ENCODE assay signal across 8 cellular contexts in genomic region chr5:89313804-89314588, GRCh38.
A peak's percentile ranks its signal among the peaks of the same experiment; 100 is the strongest.
DNase-seq lines count a peak whose midpoint lies in the region; ATAC-seq, FAIRE-seq and TF ChIP-seq lines count a peak whose summit lies in the region.

No MANE protein-coding gene starts in this region.

- no peak for TF ChIP-seq POLR2A in HepG2 (IDR thresholded peaks at IDR 0.05; ENCODE audit: insufficient read depth in 1 of 2, low read depth in 2 of 2, low read length in 2 of 2)

- FAIRE-seq in HepG2 (lab: Jason Lieb, UNC), result no peak

- no peaks in the 10 kb centered on the region for H3K36me3 ChIP-seq in BLaER1 treated with 17β-estradiol and CSF1 and Interleukin-3, amounts not matched to agents 10 nM and 100 nM
- H3K36me3 ChIP-seq in Panc1 (ENCODE audit: control insufficient read depth, insufficient read depth, low read length) (no peaks in the 10 kb centered on the region), stomach smooth muscle (ENCODE audit: control insufficient read depth in 2 of 2, insufficient read depth in 2 of 2, low read length in 2 of 2) (no peaks in the 10 kb centered on the region), HepG2 (replicated peaks in 1 of 2; ENCODE audit: control insufficient read depth in 1 of 2, insufficient read depth in 2 of 2, low read length in 2 of 2) (no peaks in the 10 kb centered on the region)

- POLR2A ChIA-PET in Panc1 (lab: Charles Lee), result no interaction called here
- POLR2A ChIA-PET in HepG2 (lab: Yijun Ruan, JAX), result no interaction called here

- BruUV-seq in Panc1 (replicated peaks; lab: Mats Ljungman, UMichigan), result no TSS peak
- BruUV-seq in HepG2 (replicated peaks; lab: Mats Ljungman, UMichigan), result no TSS peak

- ATAC-seq in GM18873 (IDR thresholded peaks at IDR 0.05; ENCODE audit: low FRiP score, unreplicated experiment) (peak; percentile 98), HG03064 (IDR thresholded peaks at IDR 0.05; ENCODE audit: low read depth, unreplicated experiment) (peak; percentile 93), Panc1 (peak; percentile 90), HepG2 (no peak)

- TF ChIP-seq CTCF in Panc1 (IDR thresholded peaks at IDR 0.05) (no peak), HepG2 (CRISPR knock-in tag; IDR thresholded peaks at IDR 0.05) (no peak)

- DNase-seq in Panc1 (ENCODE audit: low read depth, low spot score) (no peak), fibroblast of peridontal ligament (ENCODE audit: extremely low read depth) (peak; percentile 86), SW480 (ENCODE audit: low spot score) (no peak), HepG2 (ENCODE audit: low spot score) (no peak)

- no peaks in the 10 kb centered on the region for H4K20me1 ChIP-seq in BLaER1 treated with 17β-estradiol and CSF1 and Interleukin-3, amounts not matched to agents 10 nM and 100 nM
- no peaks in the 10 kb centered on the region for H4K20me1 ChIP-seq in HepG2 (ENCODE audit: insufficient read depth, low read length)

- H3K79me2 ChIP-seq in HepG2 (ENCODE audit: insufficient read depth, low read length), result no peaks in the 10 kb centered on the region

- intact Hi-C loops in Panc1 (cut with micrococcal nuclease; ENCODE audit: unreplicated experiment) (no loop called here), HepG2 (cut with micrococcal nuclease; ENCODE audit: unreplicated experiment) (loop anchor here (5.0 kb wide), 1 partner anchor 587 kb away; no protein-coding TSS in a partner anchor)

- H3K4me3 ChIP-seq in BLaER1 treated with 17β-estradiol and CSF1 and Interleukin-3, amounts not matched to agents 10 nM and 100 nM, result no peak overlapping the region
- H3K4me3 ChIP-seq in Panc1 (ENCODE audit: low read depth in 2 of 2, low read length in 2 of 2) (no peak overlapping the region), stomach smooth muscle (ENCODE audit: low read length in 2 of 2) (peak overlapping the region in 1 of 2 donors; percentile 23), HepG2 (replicated peaks in 1 of 3; ENCODE audit: insufficient read depth in 1 of 3, low read depth in 2 of 3, low read length in 3 of 3) (no peak overlapping the region)

- H3K9me3 ChIP-seq in BLaER1 treated with 17β-estradiol and CSF1 and Interleukin-3, amounts not matched to agents 10 nM and 100 nM (replicated peaks in 1 of 11), result peaks cover 0 to 15% (median 0%) of the 10 kb centered on the region in 11 experiments; a peak in 6 of 22 replicates
- H3K9me3 ChIP-seq in Panc1 (ENCODE audit: control insufficient read depth, insufficient read depth, low read depth, low read length) (no peaks in the 10 kb centered on the region), stomach smooth muscle (ENCODE audit: control insufficient read depth in 2 of 2, low read length in 2 of 2) (no peaks in the 10 kb centered on the region), HepG2 (ENCODE audit: low read length) (no peaks in the 10 kb centered on the region)

- in situ Hi-C loops in Panc1 (cut with HindIII; ENCODE audit: low pct_unique_long_range_greater_than_20kb, low sequenced_read_pairs) (no loop called here), HepG2 (cut with HindIII; ENCODE audit: extremely low pct_ligation_motif_present, low pct_unique_long_range_greater_than_20kb) (no loop called here)

- H3K9ac ChIP-seq in BLaER1 treated with 17β-estradiol and CSF1 and Interleukin-3, amounts not matched to agents 10 nM and 100 nM, result no peak overlapping the region
- peak overlapping the region in 1 of 2 donors; percentile 60 for H3K9ac ChIP-seq in stomach smooth muscle (ENCODE audit: low read length in 2 of 2)
- H3K9ac ChIP-seq in HepG2 (ENCODE audit: insufficient read depth, low read depth, low read length), result no peak overlapping the region

- WGBS in HepG2 (ENCODE audit: low lambda C conversion rate), result 4% methylated on average over 2 of the region's 3 CpGs

- peak overlapping the region in 8 of 11 experiments; percentile 10 to 63 (median 36); a peak in 14 of 22 replicates for H3K27ac ChIP-seq in BLaER1 treated with 17β-estradiol and CSF1 and Interleukin-3, amounts not matched to agents 10 nM and 100 nM
- peak overlapping the region; percentile 39 for H3K27ac ChIP-seq in Panc1 (ENCODE audit: low read length)
- H3K27ac ChIP-seq in stomach smooth muscle (ENCODE audit: low read length), result peak overlapping the region; percentile 68
- H3K27ac ChIP-seq in HepG2 (ENCODE audit: extremely low read length, insufficient read depth, low read length), result no peak overlapping the region

- H3K4me2 ChIP-seq in BLaER1 treated with 17β-estradiol and CSF1 and Interleukin-3, amounts not matched to agents 10 nM and 100 nM, result peak overlapping the region; percentile 26 to 70 (median 57)
- no peak overlapping the region for H3K4me2 ChIP-seq in HepG2 (ENCODE audit: low read depth, low read length)

- TF ChIP-seq EP300 in HepG2 (IDR thresholded peaks at IDR 0.05; ENCODE audit: low read depth in 2 of 2, low read length in 2 of 2) (no peak), HepG2 (CRISPR knock-in tag; IDR thresholded peaks at IDR 0.05; ENCODE audit: borderline replicate concordance) (no peak)

- H3K27me3 ChIP-seq in BLaER1 treated with 17β-estradiol and CSF1 and Interleukin-3, amounts not matched to agents 10 nM and 100 nM, result no peaks in the 10 kb centered on the region
- H3K27me3 ChIP-seq in Panc1 (ENCODE audit: control insufficient read depth, insufficient read depth, low read length) (no peaks in the 10 kb centered on the region), stomach smooth muscle (ENCODE audit: control insufficient read depth in 1 of 2, insufficient read depth in 2 of 2, low read length in 2 of 2) (no peaks in the 10 kb centered on the region), HepG2 (ENCODE audit: control insufficient read depth in 1 of 2, insufficient read depth in 2 of 2, low read length in 2 of 2) (no peaks in the 10 kb centered on the region)

- TF ChIP-seq RAD21 in HepG2 (CRISPR knock-in tag; IDR thresholded peaks at IDR 0.05), result no peak

- H3K4me1 ChIP-seq in BLaER1 treated with 17β-estradiol and CSF1 and Interleukin-3, amounts not matched to agents 10 nM and 100 nM, result peaks cover 11 to 27% (median 18%) of the 10 kb centered on the region in 10 experiments
- H3K4me1 ChIP-seq in Panc1 (ENCODE audit: control insufficient read depth, insufficient read depth, low read length) (no peaks in the 10 kb centered on the region), stomach smooth muscle (ENCODE audit: control insufficient read depth, insufficient read depth, low read length) (peaks cover 8% of the 10 kb centered on the region), HepG2 (ENCODE audit: insufficient read depth, low read length) (no peaks in the 10 kb centered on the region)

- CTCF ChIA-PET in Panc1 (lab: Charles Lee), result no interaction called here
- CTCF ChIA-PET in HepG2 (lab: Yijun Ruan, JAX; ENCODE audit: low intra/inter-chr PET ratio, low total read pairs), result no interaction called here

- no peak overlapping the region for H2AFZ ChIP-seq in HepG2 (ENCODE audit: low read length)

TF ChIP-seq in HepG2, 621 proteins besides CTCF, POLR2A, EP300 and RAD21:
- TF ChIP-seq, protein P1, sequence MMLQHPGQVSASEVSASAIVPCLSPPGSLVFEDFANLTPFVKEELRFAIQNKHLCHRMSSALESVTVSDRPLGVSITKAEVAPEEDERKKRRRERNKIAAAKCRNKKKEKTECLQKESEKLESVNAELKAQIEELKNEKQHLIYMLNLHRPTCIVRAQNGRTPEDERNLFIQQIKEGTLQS (CRISPR knock-in tag; IDR thresholded peaks at IDR 0.05), result no peak
- TF ChIP-seq STAT5B (CRISPR knock-in tag; IDR thresholded peaks at IDR 0.05) (no peak), DR1 (CRISPR knock-in tag; IDR thresholded peaks at IDR 0.05) (no peak), ZBTB20 (CRISPR knock-in tag; IDR thresholded peaks at IDR 0.05; ENCODE audit: borderline replicate concordance, low read depth) (no peak), ZNF629 (CRISPR knock-in tag; conservative IDR thresholded peaks at IDR 0.05) (no peak), ZC3H13 (CRISPR knock-in tag; IDR thresholded peaks at IDR 0.05) (no peak), KLF6 (CRISPR knock-in tag; IDR thresholded peaks at IDR 0.05) (no peak), FOXP4 (CRISPR knock-in tag; IDR thresholded peaks at IDR 0.05) (no peak), NCOA5 (CRISPR knock-in tag; IDR thresholded peaks at IDR 0.05) (no peak), CENPX (CRISPR knock-in tag; IDR thresholded peaks at IDR 0.05) (no peak), SALL2 (CRISPR knock-in tag; IDR thresholded peaks at IDR 0.05) (no peak), ZFP62 (CRISPR knock-in tag; IDR thresholded peaks at IDR 0.05) (no peak), ZNF329 (CRISPR knock-in tag; IDR thresholded peaks at IDR 0.05; ENCODE audit: low read depth) (no peak), ZNF44 (CRISPR knock-in tag; IDR thresholded peaks at IDR 0.05) (no peak), HMG20B (CRISPR knock-in tag; conservative IDR thresholded peaks at IDR 0.05) (no peak), RXRA (CRISPR knock-in tag; IDR thresholded peaks at IDR 0.05) (no peak), ZNF335 (CRISPR knock-in tag; IDR thresholded peaks at IDR 0.05) (no peak)
- TF ChIP-seq, protein P2, sequence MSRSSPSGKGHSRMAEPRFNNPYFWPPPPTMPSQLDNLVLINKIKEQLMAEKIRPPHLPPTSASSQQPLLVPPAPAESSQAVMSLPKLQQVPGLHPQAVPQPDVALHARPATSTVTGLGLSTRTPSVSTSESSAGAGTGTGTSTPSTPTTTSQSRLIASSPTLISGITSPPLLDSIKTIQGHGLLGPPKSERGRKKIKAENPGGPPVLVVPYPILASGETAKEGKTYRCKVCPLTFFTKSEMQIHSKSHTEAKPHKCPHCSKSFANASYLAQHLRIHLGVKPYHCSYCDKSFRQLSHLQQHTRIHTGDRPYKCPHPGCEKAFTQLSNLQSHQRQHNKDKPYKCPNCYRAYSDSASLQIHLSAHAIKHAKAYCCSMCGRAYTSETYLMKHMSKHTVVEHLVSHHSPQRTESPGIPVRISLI (CRISPR knock-in tag; IDR thresholded peaks at IDR 0.05; ENCODE audit: borderline replicate concordance), result no peak
